Comparison of ENCODE assay signal across 22 cellular contexts in genomic region chr17:10516065-10516464, GRCh38. TPM values are rescaled to one million over a fixed set of nuclear protein-coding genes. Genes with fewer than 3 reads are reported as not detected.
A peak's percentile ranks its signal among the peaks of the same experiment; 100 is the strongest.
DNase-seq lines count a peak whose midpoint lies in the region; ATAC-seq, FAIRE-seq and TF ChIP-seq lines count a peak whose summit lies in the region.
"Had no signal": no experiment of that assay in that cellular context is flagged by ENCODE, and none has a peak within 500 bp of the region (broad histone marks: within the 10 kb centered on the region; RNA-seq: fewer than 3 reads in every experiment).

No MANE protein-coding gene starts in this region.

- H3K4me3 ChIP-seq in trophoblast cell (ENCODE audit: low read depth, low read length): no peak overlapping the region
- no peak overlapping the region for H3K4me3 ChIP-seq in BE2C (ENCODE audit: low read depth, low read length)
- H3K4me3 ChIP-seq: GM12878, HAP-1 had no signal

- H3K79me2 ChIP-seq in trophoblast cell (ENCODE audit: control insufficient read depth, insufficient read depth, low read length, poor library complexity): no peaks in the 10 kb centered on the region

- TF ChIP-seq CTCF in BE2C (IDR thresholded peaks at IDR 0.05; ENCODE audit: low read depth, low read length): no peak

- no peak overlapping the region for H4K91ac ChIP-seq in trophoblast cell (ENCODE audit: low read depth, low read length)

- no peak overlapping the region for H3K23ac ChIP-seq in trophoblast cell (ENCODE audit: low read length)

- no peak overlapping the region for H3K14ac ChIP-seq in trophoblast cell (ENCODE audit: low read length)

- no peak overlapping the region for H3K4me2 ChIP-seq in trophoblast cell (ENCODE audit: low read length)

- no peak for ATAC-seq in HG02623 (IDR thresholded peaks at IDR 0.05; ENCODE audit: unreplicated experiment)
- ATAC-seq: GM12878 had no signal

- H4K8ac ChIP-seq in trophoblast cell (ENCODE audit: low read depth, low read length): no peak overlapping the region

- no peak for FAIRE-seq in urothelium cell line (lab: Jason Lieb, UNC)
- FAIRE-seq: D721Med, GM12878, GM19239 had no signal

- H3K27me3 ChIP-seq in trophoblast cell (ENCODE audit: insufficient read depth, low read length): no peaks in the 10 kb centered on the region
- no peaks in the 10 kb centered on the region for H3K27me3 ChIP-seq in BE2C

- H3K9ac ChIP-seq in trophoblast cell (ENCODE audit: low read length): no peak overlapping the region

- H3K36me3 ChIP-seq in trophoblast cell (ENCODE audit: control insufficient read depth in 1 of 2, insufficient read depth in 2 of 2, low read length in 2 of 2): no peaks in the 10 kb centered on the region
- no peaks in the 10 kb centered on the region for H3K36me3 ChIP-seq in BE2C
- H3K36me3 ChIP-seq: HAP-1 had no signal

- no peak overlapping the region for H3K18ac ChIP-seq in trophoblast cell (ENCODE audit: low read length)

- no peak overlapping the region for H2BK120ac ChIP-seq in trophoblast cell (ENCODE audit: insufficient read depth, low read length, poor library complexity)

- no peak overlapping the region for H2AFZ ChIP-seq in trophoblast cell (ENCODE audit: insufficient read depth, low read length, poor library complexity)

- no peak overlapping the region for H3K27ac ChIP-seq in trophoblast cell (ENCODE audit: low read depth, low read length)
- H3K27ac ChIP-seq: C4-2B, HL-60 had no signal

- no peaks in the 10 kb centered on the region for H3K4me1 ChIP-seq in trophoblast cell (ENCODE audit: control insufficient read depth in 1 of 2, insufficient read depth in 2 of 2, low read length in 2 of 2)
- H3K4me1 ChIP-seq in BE2C: no peaks in the 10 kb centered on the region
- H3K4me1 ChIP-seq: Caco-2, HAP-1 had no signal

- no CpG with 5 or more reads among the region's 7 CpGs for WGBS in trophoblast cell (ENCODE audit: extremely low coverage, insufficient coverage, insufficient read length)

- no peak overlapping the region for H2BK12ac ChIP-seq in trophoblast cell (ENCODE audit: low read length)

- H4K12ac ChIP-seq in trophoblast cell (ENCODE audit: low read depth, low read length): no peak overlapping the region

- no peak overlapping the region for H3K4ac ChIP-seq in trophoblast cell (ENCODE audit: low read depth, low read length)

- H3K9me3 ChIP-seq in trophoblast cell (ENCODE audit: insufficient read depth, low read depth, low read length) (no peaks in the 10 kb centered on the region), BE2C (no peaks in the 10 kb centered on the region)
- H3K9me3 ChIP-seq: Caco-2, HAP-1 had no signal

- no peak overlapping the region for H2BK5ac ChIP-seq in trophoblast cell (ENCODE audit: low read depth, low read length, poor library complexity)

- no peaks in the 10 kb centered on the region for H3K79me1 ChIP-seq in trophoblast cell (ENCODE audit: low read length)

- peak; percentile 19 for DNase-seq in Daoy (ENCODE audit: low read depth)
- DNase-seq in RPMI7951 (ENCODE audit: low read depth): peak; percentile 0
- peak; percentile 5 to 14 for DNase-seq in trophoblast cell
- no peak for DNase-seq in BE2C
- no peak for DNase-seq in urothelium cell line (ENCODE audit: low spot score)
- no peak for DNase-seq in islet precursor cell
- DNase-seq: 8988T; Caco-2; CD4-positive, alpha-beta T cell; DMS79; EL had no signal

- H2AK5ac ChIP-seq in trophoblast cell (ENCODE audit: low read length): no peak overlapping the region

RNA-seq across cellular contexts. Expression of gene MYH1, which starts 2.3 kb away (rescaled TPM):
- not detected in 2 replicates for total RNA-seq in Daoy (2014; rRNA removed; shearing (Covaris generic))
- not detected in 2 replicates for total RNA-seq in RPMI7951 (2014; rRNA removed; shearing (Covaris generic))
- not detected in 2 replicates for polyA plus RNA-seq in trophoblast cell (2013)
- not detected for polyA plus RNA-seq in BE2C (2012; ENCODE audit: insufficient read depth, insufficient read length, low read depth)
- total RNA-seq: Caco-2; CD4-positive, alpha-beta T cell; G401; GM12878; H4; HT1080 had no signal

RNA-seq across cellular contexts. Expression of gene MYH2, which starts 33.4 kb away (rescaled TPM):
- total RNA-seq in Daoy (2014; rRNA removed; shearing (Covaris generic)): not detected in 2 replicates
- total RNA-seq in RPMI7951 (2014; rRNA removed; shearing (Covaris generic)): not detected in 2 replicates
- polyA plus RNA-seq in trophoblast cell (2013): not detected in 2 replicates
- polyA plus RNA-seq in BE2C (2012; ENCODE audit: insufficient read depth, insufficient read length, low read depth): not detected
- total RNA-seq: Caco-2; CD4-positive, alpha-beta T cell; G401; GM12878; H4; HT1080 had no signal
- polyA plus RNA-seq: GM12878 had no signal

RNA-seq across cellular contexts. Expression of gene MYH4, which starts 46.7 kb away (rescaled TPM):
- not detected in 2 replicates for total RNA-seq in Daoy (2014; rRNA removed; shearing (Covaris generic))
- total RNA-seq in RPMI7951 (2014; rRNA removed; shearing (Covaris generic)): not detected in 2 replicates
- not detected in 2 replicates for polyA plus RNA-seq in trophoblast cell (2013)
- 0.12 TPM for polyA plus RNA-seq in BE2C (2012; ENCODE audit: insufficient read depth, insufficient read length, low read depth)
- total RNA-seq: CD4-positive, alpha-beta T cell; G401; GM12878; H4; HT1080 had no signal
- polyA plus RNA-seq: BJ, GM12878 had no signal

Comparison
In these comparisons a context has a peak if more than half of its experiments do, and no peak if none do; other contexts are left out.
1. DNase-seq: peak in Daoy (single experiment), RPMI7951 (single experiment) and trophoblast cell (2 of 2); none in BE2C (single experiment), urothelium cell line (single experiment) and islet precursor cell (single experiment).